1 cellular context compared by ENCODE assay signal in genomic region chr11:62081378-62082291, GRCh38.
TF ChIP-seq lines count a peak whose summit lies in the region.

No MANE protein-coding gene starts in this region.

TF ChIP-seq in GM23338, 12 proteins besides CTCF, POLR2A, EP300 and RAD21 (continued from another document):
- TF ChIP-seq, protein P1, sequence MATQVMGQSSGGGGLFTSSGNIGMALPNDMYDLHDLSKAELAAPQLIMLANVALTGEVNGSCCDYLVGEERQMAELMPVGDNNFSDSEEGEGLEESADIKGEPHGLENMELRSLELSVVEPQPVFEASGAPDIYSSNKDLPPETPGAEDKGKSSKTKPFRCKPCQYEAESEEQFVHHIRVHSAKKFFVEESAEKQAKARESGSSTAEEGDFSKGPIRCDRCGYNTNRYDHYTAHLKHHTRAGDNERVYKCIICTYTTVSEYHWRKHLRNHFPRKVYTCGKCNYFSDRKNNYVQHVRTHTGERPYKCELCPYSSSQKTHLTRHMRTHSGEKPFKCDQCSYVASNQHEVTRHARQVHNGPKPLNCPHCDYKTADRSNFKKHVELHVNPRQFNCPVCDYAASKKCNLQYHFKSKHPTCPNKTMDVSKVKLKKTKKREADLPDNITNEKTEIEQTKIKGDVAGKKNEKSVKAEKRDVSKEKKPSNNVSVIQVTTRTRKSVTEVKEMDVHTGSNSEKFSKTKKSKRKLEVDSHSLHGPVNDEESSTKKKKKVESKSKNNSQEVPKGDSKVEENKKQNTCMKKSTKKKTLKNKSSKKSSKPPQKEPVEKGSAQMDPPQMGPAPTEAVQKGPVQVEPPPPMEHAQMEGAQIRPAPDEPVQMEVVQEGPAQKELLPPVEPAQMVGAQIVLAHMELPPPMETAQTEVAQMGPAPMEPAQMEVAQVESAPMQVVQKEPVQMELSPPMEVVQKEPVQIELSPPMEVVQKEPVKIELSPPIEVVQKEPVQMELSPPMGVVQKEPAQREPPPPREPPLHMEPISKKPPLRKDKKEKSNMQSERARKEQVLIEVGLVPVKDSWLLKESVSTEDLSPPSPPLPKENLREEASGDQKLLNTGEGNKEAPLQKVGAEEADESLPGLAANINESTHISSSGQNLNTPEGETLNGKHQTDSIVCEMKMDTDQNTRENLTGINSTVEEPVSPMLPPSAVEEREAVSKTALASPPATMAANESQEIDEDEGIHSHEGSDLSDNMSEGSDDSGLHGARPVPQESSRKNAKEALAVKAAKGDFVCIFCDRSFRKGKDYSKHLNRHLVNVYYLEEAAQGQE (IDR thresholded peaks at IDR 0.05; ENCODE audit: unreplicated experiment), result no peak
- TF ChIP-seq EZH2 (IDR thresholded peaks at IDR 0.05; ENCODE audit: low read depth, unreplicated experiment) (no peak), JUNB (IDR thresholded peaks at IDR 0.05; ENCODE audit: unreplicated experiment) (no peak), NANOG (IDR thresholded peaks at IDR 0.05; ENCODE audit: borderline replicate concordance) (no peak), ZNF331 (CRISPR knock-in tag; IDR thresholded peaks at IDR 0.05; ENCODE audit: low read depth) (no peak), CREB1 (CRISPR knock-in tag; IDR thresholded peaks at IDR 0.05; ENCODE audit: low read depth) (no peak), STAT1 (IDR thresholded peaks at IDR 0.05; ENCODE audit: unreplicated experiment) (no peak), POLR2AphosphoS5 (IDR thresholded peaks at IDR 0.05; ENCODE audit: low read depth) (no peak), ZNF114 (CRISPR knock-in tag; IDR thresholded peaks at IDR 0.05) (no peak), ETS1 (IDR thresholded peaks at IDR 0.05) (no peak), EZH2phosphoT487 (IDR thresholded peaks at IDR 0.05; ENCODE audit: unreplicated experiment) (no peak)
TF ChIP-seq in GM23338: peak in this region for 0.
